In genomic region chr20:56171087-56172012, GRCh38 we compare ENCODE assay signal across 11 cellular contexts.
DNase-seq lines count a peak whose midpoint lies in the region; ATAC-seq and TF ChIP-seq lines count a peak whose summit lies in the region.
"Had no signal": no experiment of that assay in that cellular context is flagged by ENCODE, and none has a peak within 500 bp of the region (broad histone marks: within the 10 kb centered on the region; RNA-seq: fewer than 3 reads in every experiment).

No MANE protein-coding gene starts in this region.

- H3K27me3 Mint-ChIP-seq in type B pancreatic cell, result no peaks in the 10 kb centered on the region
- H3K27me3 Mint-ChIP-seq: B cell; dendritic cell treated with granulocyte-macrophage colony-stimulating factor and Interleukin-4, amounts not matched to agents 40 ng/mL and 50 ng/mL, for 4 days had no signal

- POLR2A ChIA-PET in SK-N-SH (lab: Yijun Ruan, JAX), result no interaction called here

- no peaks in the 10 kb centered on the region for H3K36me3 ChIP-seq in SK-N-SH (replicated peaks in 1 of 2; ENCODE audit: control insufficient read depth in 1 of 2, insufficient read depth in 2 of 2, low read length in 1 of 2)

- H3K27ac Mint-ChIP-seq in type B pancreatic cell, result no peak overlapping the region
- H3K27ac Mint-ChIP-seq: B cell; dendritic cell treated with granulocyte-macrophage colony-stimulating factor and Interleukin-4, amounts not matched to agents 40 ng/mL and 50 ng/mL, for 4 days had no signal

- ATAC-seq in SK-N-SH treated with all-trans-retinoic acid at 6 μM for 48 hours, result no peak
- no peak for ATAC-seq in HG03196 (IDR thresholded peaks at IDR 0.05; ENCODE audit: unreplicated experiment)

- H3K4me3 ChIP-seq in SK-N-SH (ENCODE audit: low read depth in 2 of 2, low read length in 1 of 2), result no peak overlapping the region

- no peak overlapping the region for H3K4me3 Mint-ChIP-seq in type B pancreatic cell
- H3K4me3 Mint-ChIP-seq: B cell; dendritic cell treated with granulocyte-macrophage colony-stimulating factor and Interleukin-4, amounts not matched to agents 40 ng/mL and 50 ng/mL, for 4 days had no signal

- H3K27ac ChIP-seq in SK-N-SH (ENCODE audit: low read depth in 2 of 2, low read length in 1 of 2), result no peak overlapping the region

- H4K20me1 ChIP-seq in SK-N-SH (ENCODE audit: insufficient read depth), result no peaks in the 10 kb centered on the region

- no peak for TF ChIP-seq CTCF in SK-N-SH (IDR thresholded peaks at IDR 0.05)
- peak; percentile 31 for TF ChIP-seq CTCF in type B pancreatic cell (conservative IDR thresholded peaks at IDR 0.05)

- H3K79me2 ChIP-seq in SK-N-SH (ENCODE audit: insufficient read depth), result no peaks in the 10 kb centered on the region

- TF ChIP-seq RAD21 in SK-N-SH (IDR thresholded peaks at IDR 0.05; ENCODE audit: low read length), result peak; percentile 88

- no peaks in the 10 kb centered on the region for H3K9me3 ChIP-seq in SK-N-SH

- whole genome bisulfite sequencing in SK-N-SH (ENCODE audit: low lambda C conversion rate), result 18% methylated on average over 6 of the region's 6 CpGs

- H3K9ac ChIP-seq in SK-N-SH, result no peak overlapping the region

- H3K27me3 ChIP-seq in SK-N-SH (ENCODE audit: insufficient read depth), result no peaks in the 10 kb centered on the region

- CTCF ChIA-PET in SK-N-SH (lab: Yijun Ruan, JAX), result interaction anchor here (0.6 to 2.8 kb wide), 12 partner anchors 11 to 1522 kb away, joined by 3 to 18 read pairs (median 4); no protein-coding TSS in a partner anchor

- H3K4me1 ChIP-seq in SK-N-SH (ENCODE audit: control insufficient read depth in 1 of 2, insufficient read depth in 2 of 2, low read depth in 1 of 2, low read length in 1 of 2), result peaks cover 0 to 2% of the 10 kb centered on the region in 2 experiments; a peak in 1 of 4 replicates

- H3K9me2 ChIP-seq in SK-N-SH, result no peaks in the 10 kb centered on the region

- DNase-seq in SK-N-SH (peak; percentile 61), SW480 (ENCODE audit: low spot score) (peak; percentile 62), inferior parietal cortex (ENCODE audit: extremely low spot score) (peak; percentile 74), type B pancreatic cell (ENCODE audit: extremely low spot score, unreplicated experiment) (no peak)
- DNase-seq in activated CD4-positive, alpha-beta T cell treated with anti-CD3 and anti-CD28 coated beads, Interleukin-2, amount 50 U/mL, for 4 hours, result no peak
- no peak for DNase-seq in stimulated activated CD4-positive, alpha-beta T cell treated with anti-CD3 and anti-CD28 coated beads, Interleukin-4, amount 100 ng/mL, for 24 hours
- DNase-seq: mesenchymal stem cell had no signal

- no peaks in the 10 kb centered on the region for H3K36me3 Mint-ChIP-seq in type B pancreatic cell

- H3K9me3 Mint-ChIP-seq in type B pancreatic cell, result peaks cover 5% of the 10 kb centered on the region
- H3K9me3 Mint-ChIP-seq: dendritic cell treated with granulocyte-macrophage colony-stimulating factor and Interleukin-4, amounts not matched to agents 40 ng/mL and 50 ng/mL, for 4 days had no signal

- no peaks in the 10 kb centered on the region for H3K4me1 Mint-ChIP-seq in type B pancreatic cell (ENCODE audit: unreplicated experiment)
- H3K4me1 Mint-ChIP-seq: B cell had no signal

- no peak overlapping the region for H2AFZ ChIP-seq in SK-N-SH (ENCODE audit: low read depth)

- no peak overlapping the region for H3K4me2 ChIP-seq in SK-N-SH

- TF ChIP-seq EP300 in SK-N-SH (IDR thresholded peaks at IDR 0.05; ENCODE audit: borderline replicate concordance in 1 of 2, low read depth in 1 of 2, low read length in 1 of 2), result no peak

- H3F3A ChIP-seq in SK-N-SH (replicated peaks; ENCODE audit: insufficient read depth), result no peaks in the 10 kb centered on the region

TF ChIP-seq in SK-N-SH, 30 proteins besides CTCF, POLR2A, EP300 and RAD21:
- TF ChIP-seq SMC3 (IDR thresholded peaks at IDR 0.05; ENCODE audit: low read depth, low read length) (peak; percentile 66; the same call in 1 of the 2 replicates), ELF1 (IDR thresholded peaks at IDR 0.05) (no peak)

TF ChIP-seq in SK-N-SH treated with all-trans-retinoic acid at 6 μM for 48 hours, 23 proteins besides CTCF, POLR2A, EP300 and RAD21:
- TF ChIP-seq, protein P1, sequence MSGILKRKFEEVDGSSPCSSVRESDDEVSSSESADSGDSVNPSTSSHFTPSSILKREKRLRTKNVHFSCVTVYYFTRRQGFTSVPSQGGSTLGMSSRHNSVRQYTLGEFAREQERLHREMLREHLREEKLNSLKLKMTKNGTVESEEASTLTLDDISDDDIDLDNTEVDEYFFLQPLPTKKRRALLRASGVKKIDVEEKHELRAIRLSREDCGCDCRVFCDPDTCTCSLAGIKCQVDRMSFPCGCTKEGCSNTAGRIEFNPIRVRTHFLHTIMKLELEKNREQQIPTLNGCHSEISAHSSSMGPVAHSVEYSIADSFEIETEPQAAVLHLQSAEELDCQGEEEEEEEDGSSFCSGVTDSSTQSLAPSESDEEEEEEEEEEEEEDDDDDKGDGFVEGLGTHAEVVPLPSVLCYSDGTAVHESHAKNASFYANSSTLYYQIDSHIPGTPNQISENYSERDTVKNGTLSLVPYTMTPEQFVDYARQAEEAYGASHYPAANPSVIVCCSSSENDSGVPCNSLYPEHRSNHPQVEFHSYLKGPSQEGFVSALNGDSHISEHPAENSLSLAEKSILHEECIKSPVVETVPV (CRISPR knock-in tag; IDR thresholded peaks at IDR 0.05), result no peak

Comparison
In these comparisons a context has a peak if more than half of its experiments do, and no peak if none do; other contexts are left out.
1. DNase-seq: peak in SK-N-SH (single experiment), SW480 (single experiment) and inferior parietal cortex (single experiment); none in type B pancreatic cell (single experiment), activated CD4-positive, alpha-beta T cell treated with anti-CD3 and anti-CD28 coated beads, Interleukin-2, amount 50 U/mL, for 4 hours (0 of 2) and stimulated activated CD4-positive, alpha-beta T cell treated with anti-CD3 and anti-CD28 coated beads, Interleukin-4, amount 100 ng/mL, for 24 hours (single experiment).